In genomic region chr1:105793541-105794146, GRCh38 we compare ENCODE assay signal across 8 cellular contexts.
DNase-seq lines count a peak whose midpoint lies in the region; ATAC-seq and TF ChIP-seq lines count a peak whose summit lies in the region.

No MANE protein-coding gene starts in this region.

- H3K9me3 ChIP-seq in right lobe of liver, result no peaks in the 10 kb centered on the region

- ATAC-seq in HG03064 (IDR thresholded peaks at IDR 0.05; ENCODE audit: low read depth, unreplicated experiment) (peak; percentile 68), right lobe of liver (peak; percentile 46 to 69 (median 60)), GM19467 (IDR thresholded peaks at IDR 0.05; ENCODE audit: unreplicated experiment) (no peak)

- H3K36me3 ChIP-seq in right lobe of liver, result no peaks in the 10 kb centered on the region

- no peaks in the 10 kb centered on the region for H3K27me3 ChIP-seq in right lobe of liver

- in situ Hi-C loops in astrocyte of the spinal cord (cut with HindIII; ENCODE audit: low sequenced_read_pairs), result no loop called here

- intact Hi-C loops in right lobe of liver (cut with DNase I), result no loop called here

- no peak for TF ChIP-seq POLR2A in right lobe of liver (IDR thresholded peaks at IDR 0.05)

- TF ChIP-seq CTCF in astrocyte of the spinal cord (IDR thresholded peaks at IDR 0.05; ENCODE audit: low read depth, low read length) (peak; percentile 59), right lobe of liver (IDR thresholded peaks at IDR 0.05) (peak; percentile 53 to 73 (median 58))

- DNase-seq in stimulated activated CD4-positive, alpha-beta T cell treated with anti-CD3 and anti-CD28 coated beads, TNF-alpha, amount 100 ng/mL, for 48 hours (ENCODE audit: low read depth in 3 of 3), result peak in 2 of 3 donors; percentile 1
- DNase-seq in stimulated activated CD4-positive, alpha-beta T cell treated with anti-CD3 and anti-CD28 coated beads, Interleukin-4, amount 100 ng/mL, for 4 hours, result no peak
- peak; percentile 74 for DNase-seq in NCI-H345 (lab: John Stamatoyannopoulos, UW)
- peak; percentile 25 for DNase-seq in astrocyte of the spinal cord (ENCODE audit: low read depth, low spot score)
- peak in 1 of 3 donors; percentile 28 for DNase-seq in right lobe of liver
- DNase-seq in activated gamma-delta T cell treated with Interleukin-2 at 50 U/mL for 16 hours, result no peak

- H3K4me3 ChIP-seq in astrocyte of the spinal cord (ENCODE audit: low read depth, low read length) (no peak overlapping the region), right lobe of liver (no peak overlapping the region)

- no peak overlapping the region for H3K27ac ChIP-seq in right lobe of liver

- 80% methylated on average over 1 of the region's 1 CpG for WGBS in right lobe of liver (ENCODE audit: insufficient coverage, low coverage, low lambda C conversion rate, missing lambda C conversion rate)

- H3K4me1 ChIP-seq in right lobe of liver, result no peaks in the 10 kb centered on the region

Comparison
In these comparisons a context has a peak if more than half of its experiments do, and no peak if none do; other contexts are left out.
1. DNase-seq: peak in stimulated activated CD4-positive, alpha-beta T cell treated with anti-CD3 and anti-CD28 coated beads, TNF-alpha, amount 100 ng/mL, for 48 hours (2 of 3), NCI-H345 (single experiment) and astrocyte of the spinal cord (single experiment); none in stimulated activated CD4-positive, alpha-beta T cell treated with anti-CD3 and anti-CD28 coated beads, Interleukin-4, amount 100 ng/mL, for 4 hours (0 of 2) and activated gamma-delta T cell treated with Interleukin-2 at 50 U/mL for 16 hours (single experiment).